Comparison of ENCODE assay signal across 8 cellular contexts in genomic region chr10:102120142-102120986, GRCh38. TPM values are rescaled to one million over a fixed set of nuclear protein-coding genes. Genes with fewer than 3 reads are reported as not detected.
A peak's percentile ranks its signal among the peaks of the same experiment; 100 is the strongest.
DNase-seq lines count a peak whose midpoint lies in the region; ATAC-seq lines count a peak whose summit lies in the region.

Gene LDB1 (minus strand): TSS chr10:102120368. CDS start chr10:102120110, 258 bp downstream.

- H3K4me1 ChIP-seq in CD4-positive, CD25-positive, alpha-beta regulatory T cell (ENCODE audit: control insufficient read depth, insufficient read depth, low read length, poor library complexity, severe bottlenecking), result peaks cover 57% of the 10 kb centered on the region
- peaks cover 55% of the 10 kb centered on the region for H3K4me1 ChIP-seq in mononuclear cell (ENCODE audit: insufficient read depth, low read length)

- no peaks in the 10 kb centered on the region for H3K36me3 ChIP-seq in CD4-positive, CD25-positive, alpha-beta regulatory T cell (ENCODE audit: control insufficient read depth, insufficient read depth, low read length)

- peak within 1 kb of the TSS; percentile 89 to 99 (median 96) for H3K27ac Mint-ChIP-seq in CD4-positive, CD25-positive, alpha-beta regulatory T cell
- peak within 1 kb of the TSS; percentile 98 for H3K27ac Mint-ChIP-seq in activated T-cell treated with anti-CD3 and anti-CD28 coated beads, Interleukin-2, amount 50 U/mL, for 24 hours

- H3K4me3 ChIP-seq in CD4-positive, CD25-positive, alpha-beta regulatory T cell (ENCODE audit: low read depth, low read length), result peak within 1 kb of the TSS; percentile 81
- peak within 1 kb of the TSS; percentile 79 for H3K4me3 ChIP-seq in mononuclear cell (ENCODE audit: low read length)

- peak; percentile 65 to 83 (median 77) for DNase-seq in CD4-positive, CD25-positive, alpha-beta regulatory T cell
- peak; percentile 91 for DNase-seq in OCI-M1 (lab: John Stamatoyannopoulos, UW)
- peak; percentile 83 for DNase-seq in activated T-cell treated with anti-CD3 and anti-CD28 coated beads, Interleukin-2, amount 50 U/mL, for 24 hours
- DNase-seq in epithelial cell of prostate (ENCODE audit: low read depth, low spot score), result no peak
- peak; percentile 30 to 59 for DNase-seq in stimulated activated CD8-positive, alpha-beta memory T cell treated with anti-CD3 and anti-CD28 coated beads, Interleukin-7, amount 100 ng/mL, for 4 hours (ENCODE audit: low read depth in 2 of 2)

- no peaks in the 10 kb centered on the region for H3K27me3 Mint-ChIP-seq in CD4-positive, CD25-positive, alpha-beta regulatory T cell
- no peaks in the 10 kb centered on the region for H3K27me3 Mint-ChIP-seq in activated T-cell treated with anti-CD3 and anti-CD28 coated beads, Interleukin-2, amount 50 U/mL, for 24 hours

- H3K9me3 Mint-ChIP-seq in CD4-positive, CD25-positive, alpha-beta regulatory T cell, result no peaks in the 10 kb centered on the region
- no peaks in the 10 kb centered on the region for H3K9me3 Mint-ChIP-seq in activated T-cell treated with anti-CD3 and anti-CD28 coated beads, Interleukin-2, amount 50 U/mL, for 24 hours

- H3K4me3 Mint-ChIP-seq in CD4-positive, CD25-positive, alpha-beta regulatory T cell, result peak within 1 kb of the TSS; percentile 90 to 96 (median 92)
- H3K4me3 Mint-ChIP-seq in activated T-cell treated with anti-CD3 and anti-CD28 coated beads, Interleukin-2, amount 50 U/mL, for 24 hours, result peak within 1 kb of the TSS; percentile 82

- no peaks in the 10 kb centered on the region for H3K36me3 Mint-ChIP-seq in CD4-positive, CD25-positive, alpha-beta regulatory T cell
- peaks cover 7% of the 10 kb centered on the region for H3K36me3 Mint-ChIP-seq in activated T-cell treated with anti-CD3 and anti-CD28 coated beads, Interleukin-2, amount 50 U/mL, for 24 hours (ENCODE audit: low read depth)

- peaks cover 11 to 63% (median 38%) of the 10 kb centered on the region in 4 donors for H3K4me1 Mint-ChIP-seq in CD4-positive, CD25-positive, alpha-beta regulatory T cell
- H3K4me1 Mint-ChIP-seq in activated T-cell treated with anti-CD3 and anti-CD28 coated beads, Interleukin-2, amount 50 U/mL, for 24 hours (ENCODE audit: low read depth), result peaks cover 53% of the 10 kb centered on the region

- peak within 1 kb of the TSS; percentile 91 for H3K27ac ChIP-seq in CD4-positive, CD25-positive, alpha-beta regulatory T cell (ENCODE audit: insufficient read depth, low read length, poor library complexity, severe bottlenecking)
- H3K27ac ChIP-seq in epithelial cell of prostate, result peak within 1 kb of the TSS; percentile 82

- H3K27me3 ChIP-seq in CD4-positive, CD25-positive, alpha-beta regulatory T cell (ENCODE audit: control insufficient read depth, insufficient read depth, low read length), result no peaks in the 10 kb centered on the region
- H3K27me3 ChIP-seq in mononuclear cell (ENCODE audit: insufficient read depth, low read length), result no peaks in the 10 kb centered on the region

- ATAC-seq in CD4-positive, CD25-positive, alpha-beta regulatory T cell (ENCODE audit: low read depth in 2 of 2), result peak; percentile 59 to 61
- ATAC-seq in GM19372 (IDR thresholded peaks at IDR 0.05; ENCODE audit: low read depth, unreplicated experiment) (peak; percentile 87), HG03565 (IDR thresholded peaks at IDR 0.05; ENCODE audit: unreplicated experiment) (peak; percentile 42)

- no peaks in the 10 kb centered on the region for H3K9me3 ChIP-seq in CD4-positive, CD25-positive, alpha-beta regulatory T cell (ENCODE audit: control insufficient read depth in 2 of 2, low read length in 2 of 2)
- no peaks in the 10 kb centered on the region for H3K9me3 ChIP-seq in mononuclear cell (ENCODE audit: low read depth, low read length)

RNA-seq across cellular contexts. Expression of gene LDB1, which starts in this region (rescaled TPM):
- total RNA-seq in CD4-positive, CD25-positive, alpha-beta regulatory T cell, result 120 TPM
- 10 to 100 TPM; 18.1 to 30.5 (median 27.1) TPM for polyA plus RNA-seq in CD4-positive, CD25-positive, alpha-beta regulatory T cell
- 59.0 TPM for total RNA-seq in mononuclear cell
